8 cellular contexts compared by ENCODE assay signal in the genomic region with DNA sequence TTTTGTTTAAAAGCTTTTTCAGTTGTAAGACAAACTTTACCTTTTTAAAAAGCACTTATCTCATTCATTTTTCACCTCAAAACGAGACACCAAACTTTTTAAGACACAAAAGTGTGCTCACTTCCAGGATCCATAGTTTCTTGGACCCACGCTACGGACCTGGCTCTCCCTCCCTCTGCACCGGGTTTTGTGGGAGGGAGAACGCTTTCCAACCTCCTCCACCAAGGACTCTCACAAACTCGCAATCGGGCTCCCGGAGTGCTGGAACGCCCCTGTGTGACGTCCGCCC. TPM values are rescaled to one million over a fixed set of nuclear protein-coding genes. Genes with fewer than 3 reads are reported as not detected.
DNase-seq lines count a peak whose midpoint lies in the region; ATAC-seq, FAIRE-seq and TF ChIP-seq lines count a peak whose summit lies in the region.

No MANE protein-coding gene starts in this region.

- FAIRE-seq in K562 (lab: Jason Lieb, UNC): no peak

- peak overlapping the region; percentile 97 for H3K4me3 ChIP-seq in CD4-positive, CD25-positive, alpha-beta regulatory T cell (ENCODE audit: low read depth, low read length)
- H3K4me3 ChIP-seq in HUES64 (ENCODE audit: low read length): peak overlapping the region; percentile 92
- peak overlapping the region; percentile 67 for H3K4me3 ChIP-seq in K562
- H3K4me3 ChIP-seq in testis: peak overlapping the region; percentile 67 to 81

- no peak for ATAC-seq in CD4-positive, CD25-positive, alpha-beta regulatory T cell (ENCODE audit: low read depth in 2 of 2)
- ATAC-seq in K562 (no peak; the same call in 1 of the 3 replicates), HG02610 (IDR thresholded peaks at IDR 0.05; ENCODE audit: unreplicated experiment) (no peak), HG03469 (IDR thresholded peaks at IDR 0.05; ENCODE audit: unreplicated experiment) (no peak)

- H4K20me1 ChIP-seq in K562 (replicated peaks; ENCODE audit: control insufficient read depth, insufficient read depth, low read length): no peaks in the 10 kb centered on the region; the same call in 1 of the 2 replicates

- H2AFZ ChIP-seq in K562 (ENCODE audit: low read depth, low read length): peak overlapping the region; percentile 95

- H3K9me3 ChIP-seq in CD4-positive, CD25-positive, alpha-beta regulatory T cell (ENCODE audit: control insufficient read depth in 2 of 2, low read length in 2 of 2): no peaks in the 10 kb centered on the region
- H3K9me3 ChIP-seq in HUES64 (ENCODE audit: insufficient read depth, low read depth, low read length) (no peaks in the 10 kb centered on the region), K562 (replicated peaks; ENCODE audit: control insufficient read depth, insufficient read depth, low read depth, low read length) (no peaks in the 10 kb centered on the region), testis (no peaks in the 10 kb centered on the region)

- 1% methylated on average over 10 of the region's 11 CpGs for WGBS in HUES64
- WGBS in K562 (ENCODE audit: insufficient coverage, low coverage, missing lambda C conversion rate): 0% methylated on average over 11 of the region's 11 CpGs
- 0 to 4% methylated on average over 6 to 11 of the region's 11 CpGs for WGBS in testis, 2 donors

- H3K36me3 Mint-ChIP-seq in CD4-positive, CD25-positive, alpha-beta regulatory T cell: peaks cover 14% of the 10 kb centered on the region

- H3K9me3 Mint-ChIP-seq in CD4-positive, CD25-positive, alpha-beta regulatory T cell: no peaks in the 10 kb centered on the region

- H3K36me3 ChIP-seq in CD4-positive, CD25-positive, alpha-beta regulatory T cell (ENCODE audit: control insufficient read depth, insufficient read depth, low read length): peaks cover 11% of the 10 kb centered on the region
- peaks cover 18% of the 10 kb centered on the region for H3K36me3 ChIP-seq in HUES64 (ENCODE audit: insufficient read depth, low read length)
- H3K36me3 ChIP-seq in K562 (ENCODE audit: control insufficient read depth, insufficient read depth, low read length): peaks cover 25% of the 10 kb centered on the region
- H3K36me3 ChIP-seq in testis (ENCODE audit: low read depth, missing control alignments): no peaks in the 10 kb centered on the region

- TSS peak; percentile 85 for BruUV-seq in K562 (replicated peaks; lab: Mats Ljungman, UMichigan)

- POLR2A ChIA-PET in K562 (lab: Yijun Ruan, JAX): interaction anchor here (0.6 to 1.8 kb wide), 17 partner anchors 8 to 982 kb away, joined by 3 to 6 read pairs (median 4); a partner anchor contains a TSS

- peak overlapping the region; percentile 99 for H3K4me2 ChIP-seq in K562 (ENCODE audit: insufficient read depth, low read length)

- in situ Hi-C loops in K562 (cut with MboI): no loop called here

- H3K4me3 Mint-ChIP-seq in CD4-positive, CD25-positive, alpha-beta regulatory T cell: peak overlapping the region; percentile 93 to 98 (median 95)

- H3K9ac ChIP-seq in HUES64 (ENCODE audit: low read depth, low read length): peak overlapping the region; percentile 91
- H3K9ac ChIP-seq in K562 (ENCODE audit: insufficient read depth in 1 of 2, low read depth in 2 of 2, low read length in 2 of 2): peak overlapping the region; percentile 85 to 97

- CTCF ChIA-PET in K562 (lab: Yijun Ruan, JAX; ENCODE audit: low intra/inter-chr PET ratio): no interaction called here

- TF ChIP-seq CTCF in K562 (IDR thresholded peaks at IDR 0.05 in 2 of 3, conservative IDR thresholded peaks at IDR 0.05 in 1 of 3; ENCODE audit: insufficient read depth in 2 of 3, low read depth in 1 of 3, low read length in 3 of 3): no peak
- no peak for TF ChIP-seq CTCF in testis (IDR thresholded peaks at IDR 0.05)

- H3K27ac Mint-ChIP-seq in CD4-positive, CD25-positive, alpha-beta regulatory T cell: peak overlapping the region; percentile 93 to 99 (median 97)

- H3K9me1 ChIP-seq in K562 (ENCODE audit: control insufficient read depth, insufficient read depth, low read length): no peaks in the 10 kb centered on the region

- DNase-seq in CD4-positive, CD25-positive, alpha-beta regulatory T cell: no peak
- DNase-seq in K562 (ENCODE audit: extremely low read depth in 1 of 4, low spot score in 3 of 4) (peak in 2 of 4 experiments; percentile 71 to 83), testis (no peak), posterior vena cava (ENCODE audit: low spot score) (no peak)

- peak overlapping the region; percentile 99 for H3K27ac ChIP-seq in CD4-positive, CD25-positive, alpha-beta regulatory T cell (ENCODE audit: insufficient read depth, low read length, poor library complexity, severe bottlenecking)
- H3K27ac ChIP-seq in HUES64 (ENCODE audit: low read depth, low read length) (peak overlapping the region; percentile 91), K562 (ENCODE audit: extremely low read depth, low read depth, low read length) (peak overlapping the region; percentile 77), layer of hippocampus (ENCODE audit: low read depth, low read length) (peak overlapping the region; percentile 80), testis (peak overlapping the region; percentile 83 to 85)

- H3K27me3 Mint-ChIP-seq in CD4-positive, CD25-positive, alpha-beta regulatory T cell: peaks cover 1% of the 10 kb centered on the region

- H3K4me1 ChIP-seq in CD4-positive, CD25-positive, alpha-beta regulatory T cell (ENCODE audit: control insufficient read depth, insufficient read depth, low read length, poor library complexity, severe bottlenecking): peaks cover 31% of the 10 kb centered on the region
- peaks cover 18% of the 10 kb centered on the region for H3K4me1 ChIP-seq in HUES64 (ENCODE audit: insufficient read depth, low read length)
- peaks cover 20 to 21% of the 10 kb centered on the region in 2 experiments; a peak in 4 of 5 replicates for H3K4me1 ChIP-seq in K562 (replicated peaks in 1 of 2; ENCODE audit: control insufficient read depth in 2 of 2, insufficient read depth in 2 of 2, low read length in 2 of 2)
- H3K4me1 ChIP-seq in testis: peaks cover 16% of the 10 kb centered on the region

- H3K79me2 ChIP-seq in K562 (ENCODE audit: control insufficient read depth, insufficient read depth, low read length): peaks cover 48% of the 10 kb centered on the region

- TF ChIP-seq POLR2A in K562 (conservative IDR thresholded peaks at IDR 0.05): no peak
- TF ChIP-seq POLR2A in testis (IDR thresholded peaks at IDR 0.05): no peak

- TF ChIP-seq RAD21 in K562 (CRISPR knock-in tag; conservative IDR thresholded peaks at IDR 0.05 in 1 of 2, IDR thresholded peaks at IDR 0.05 in 1 of 2): no peak

- intact Hi-C loops in K562 (cut with micrococcal nuclease): loop anchor here (5.0 kb wide), 1 partner anchor 203 kb away; a partner anchor contains a TSS
- intact Hi-C loops in testis (cut with DNase I; ENCODE audit: low total_unique reads): no loop called here
- intact Hi-C loops in posterior vena cava (cut with DNase I): no loop called here

- no peak for TF ChIP-seq EP300 in K562 (IDR thresholded peaks at IDR 0.05; ENCODE audit: low read length)

- H3K4me1 Mint-ChIP-seq in CD4-positive, CD25-positive, alpha-beta regulatory T cell: peaks cover 20 to 52% (median 32%) of the 10 kb centered on the region in 4 donors

- no peaks in the 10 kb centered on the region for H3K27me3 ChIP-seq in CD4-positive, CD25-positive, alpha-beta regulatory T cell (ENCODE audit: control insufficient read depth, insufficient read depth, low read length)
- H3K27me3 ChIP-seq in HUES64 (ENCODE audit: insufficient read depth, low read length) (no peaks in the 10 kb centered on the region), K562 (ENCODE audit: control insufficient read depth in 2 of 2, insufficient read depth in 2 of 2, low read length in 2 of 2) (no peaks in the 10 kb centered on the region), layer of hippocampus (ENCODE audit: control insufficient read depth, insufficient read depth, low read length) (no peaks in the 10 kb centered on the region), testis (no peaks in the 10 kb centered on the region)

RNA-seq across cellular contexts. Expression of a gene that starts 0.4 kb away (rescaled TPM):
- 0.57 TPM for total RNA-seq in CD4-positive, CD25-positive, alpha-beta regulatory T cell
- polyA plus RNA-seq in CD4-positive, CD25-positive, alpha-beta regulatory T cell: under 1 TPM in 1 of 4 donors, not detected in 3; 0.08 TPM
- not detected for polyA plus RNA-seq in HUES64 (2013, experiment 1 of 2)
- 0.13 TPM for polyA plus RNA-seq in HUES64 (2013, experiment 2 of 2)
- 0.48 and 1.2 TPM in 2 replicates for total RNA-seq in K562 (2011; cell fraction: chromatin; rRNA removed; ENCODE audit: low replicate concordance)
- total RNA-seq in K562 (2011; cell fraction: nucleolus; rRNA removed): 1.2 and 1.8 TPM in 2 replicates
- total RNA-seq in K562 (2011; cell fraction: nucleoplasm; rRNA removed): 1.5 and 3.0 TPM in 2 replicates
- total RNA-seq in K562 (2014; rRNA removed) (0.18 and 0.20 TPM in 2 replicates), K562 (2014; rRNA removed; fragmentation: Illumina TruSeq; extraction: Trizol) (0.16 and 0.18 TPM in 2 replicates), K562 (2015; rRNA removed; fragmentation: Illumina TruSeq; extraction: Trizol) (0.11 and 0.14 TPM in 2 replicates), K562 (2021) (0.11 and 0.33 TPM in 2 replicates), testis (10 to 100 TPM in 1 of 2 donors, 1 to 10 TPM in 1; 5.7 to 14.9 TPM), posterior vena cava (not detected)
- polyA plus RNA-seq in K562 (2011; rRNA removed) (0.13 TPM in 1 of 2 replicates, not detected in the other), K562 (2014; fragmentation: Illumina TruSeq; extraction: Trizol) (not detected in 2 replicates), K562 (2014; fragmentation: Nextera tagmentation; extraction: Ambion mirVana) (not detected), K562 (2014; rRNA removed) (0.04 TPM in 1 of 2 replicates, not detected in the other), testis (ENCODE audit: insufficient read depth, low read depth, low replicate concordance) (7.2 TPM)
- polyA plus RNA-seq in K562 (2011; cell fraction: cytosol; rRNA removed): 0.07 TPM in 1 of 2 replicates, not detected in the other
- 0.32 and 0.37 TPM in 2 replicates for polyA plus RNA-seq in K562 (2011; cell fraction: nucleus; rRNA removed)
- 0.04 and 0.21 TPM in 2 replicates for polyA plus RNA-seq in K562 (2012)
- 0.09 and 0.21 TPM in 2 replicates for polyA minus RNA-seq in K562 (2011; rRNA and poly(A)+ RNA removed)
- 0.36 TPM in 1 of 2 replicates, not detected in the other for polyA minus RNA-seq in K562 (2011; cell fraction: cytosol; rRNA and poly(A)+ RNA removed)
- 1.6 and 2.0 TPM in 2 replicates for polyA minus RNA-seq in K562 (2011; cell fraction: nucleus; rRNA and poly(A)+ RNA removed)

RNA-seq across cellular contexts. Expression of a gene that starts 0.5 kb away (rescaled TPM):
- total RNA-seq in CD4-positive, CD25-positive, alpha-beta regulatory T cell: 51.3 TPM
- polyA plus RNA-seq in CD4-positive, CD25-positive, alpha-beta regulatory T cell: 10 to 100 TPM; 15.9 to 19.4 (median 16.3) TPM
- 22.8 TPM for polyA plus RNA-seq in HUES64 (2013, experiment 1 of 2)
- polyA plus RNA-seq in HUES64 (2013, experiment 2 of 2): 22.8 TPM
- 41.8 and 105 TPM in 2 replicates for total RNA-seq in K562 (2011; cell fraction: chromatin; rRNA removed; ENCODE audit: low replicate concordance)
- total RNA-seq in K562 (2011; cell fraction: nucleolus; rRNA removed): 33.6 and 35.4 TPM in 2 replicates
- total RNA-seq in K562 (2011; cell fraction: nucleoplasm; rRNA removed): 32.4 and 48.0 TPM in 2 replicates
- total RNA-seq in K562 (2014; rRNA removed) (52.8 and 129 TPM in 2 replicates), K562 (2014; rRNA removed; fragmentation: Illumina TruSeq; extraction: Trizol) (52.2 and 55.1 TPM in 2 replicates), K562 (2015; rRNA removed; fragmentation: Illumina TruSeq; extraction: Trizol) (56.1 and 65.9 TPM in 2 replicates), K562 (2021) (48.6 TPM in 2 replicates), testis (10 to 100 TPM; 25.1 to 37.5 TPM), posterior vena cava (10 to 100 TPM; 18.9 to 20.7 TPM)
- polyA plus RNA-seq in K562 (2011; rRNA removed) (24.9 and 25.8 TPM in 2 replicates), K562 (2014; fragmentation: Illumina TruSeq; extraction: Trizol) (66.3 and 73.1 TPM in 2 replicates), K562 (2014; fragmentation: Nextera tagmentation; extraction: Ambion mirVana) (100 to 1,000 TPM in 1 of 2 experiments, 10 to 100 TPM in 1; 51.7 to 101 TPM), K562 (2014; rRNA removed) (43.6 and 46.2 TPM in 2 replicates), testis (ENCODE audit: insufficient read depth, low read depth, low replicate concordance) (29.8 TPM)
- 30.6 and 33.9 TPM in 2 replicates for polyA plus RNA-seq in K562 (2011; cell fraction: cytosol; rRNA removed)
- polyA plus RNA-seq in K562 (2011; cell fraction: nucleus; rRNA removed): 80.1 and 82.5 TPM in 2 replicates
- polyA plus RNA-seq in K562 (2012): 36.3 and 43.3 TPM in 2 replicates
- polyA minus RNA-seq in K562 (2011; rRNA and poly(A)+ RNA removed): 32.5 and 38.9 TPM in 2 replicates
- polyA minus RNA-seq in K562 (2011; cell fraction: cytosol; rRNA and poly(A)+ RNA removed): 12.7 and 25.0 TPM in 2 replicates
- 36.8 and 46.4 TPM in 2 replicates for polyA minus RNA-seq in K562 (2011; cell fraction: nucleus; rRNA and poly(A)+ RNA removed)
